Comparison of ENCODE assay signal across 3 cellular contexts in genomic region chr15:93341164-93341563, GRCh38.
TF ChIP-seq lines count a peak whose summit lies in the region.

No MANE protein-coding gene starts in this region.

TF ChIP-seq in SK-N-SH, 30 proteins besides CTCF, POLR2A, EP300 and RAD21 (continued from another document):
- TF ChIP-seq NFIC (IDR thresholded peaks at IDR 0.05; ENCODE audit: borderline replicate concordance): no peak
- no peak for TF ChIP-seq POLR2AphosphoS5 (IDR thresholded peaks at IDR 0.05; ENCODE audit: low read depth, low read length)
- no peak for TF ChIP-seq ELF1 (IDR thresholded peaks at IDR 0.05)
- TF ChIP-seq TAF1 (IDR thresholded peaks at IDR 0.05; ENCODE audit: borderline replicate concordance, low read depth, low read length): no peak
- TF ChIP-seq, protein P1, sequence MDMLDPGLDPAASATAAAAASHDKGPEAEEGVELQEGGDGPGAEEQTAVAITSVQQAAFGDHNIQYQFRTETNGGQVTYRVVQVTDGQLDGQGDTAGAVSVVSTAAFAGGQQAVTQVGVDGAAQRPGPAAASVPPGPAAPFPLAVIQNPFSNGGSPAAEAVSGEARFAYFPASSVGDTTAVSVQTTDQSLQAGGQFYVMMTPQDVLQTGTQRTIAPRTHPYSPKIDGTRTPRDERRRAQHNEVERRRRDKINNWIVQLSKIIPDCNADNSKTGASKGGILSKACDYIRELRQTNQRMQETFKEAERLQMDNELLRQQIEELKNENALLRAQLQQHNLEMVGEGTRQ (IDR thresholded peaks at IDR 0.05; ENCODE audit: borderline replicate concordance, low read depth, low read length): no peak
- TF ChIP-seq, protein P2, sequence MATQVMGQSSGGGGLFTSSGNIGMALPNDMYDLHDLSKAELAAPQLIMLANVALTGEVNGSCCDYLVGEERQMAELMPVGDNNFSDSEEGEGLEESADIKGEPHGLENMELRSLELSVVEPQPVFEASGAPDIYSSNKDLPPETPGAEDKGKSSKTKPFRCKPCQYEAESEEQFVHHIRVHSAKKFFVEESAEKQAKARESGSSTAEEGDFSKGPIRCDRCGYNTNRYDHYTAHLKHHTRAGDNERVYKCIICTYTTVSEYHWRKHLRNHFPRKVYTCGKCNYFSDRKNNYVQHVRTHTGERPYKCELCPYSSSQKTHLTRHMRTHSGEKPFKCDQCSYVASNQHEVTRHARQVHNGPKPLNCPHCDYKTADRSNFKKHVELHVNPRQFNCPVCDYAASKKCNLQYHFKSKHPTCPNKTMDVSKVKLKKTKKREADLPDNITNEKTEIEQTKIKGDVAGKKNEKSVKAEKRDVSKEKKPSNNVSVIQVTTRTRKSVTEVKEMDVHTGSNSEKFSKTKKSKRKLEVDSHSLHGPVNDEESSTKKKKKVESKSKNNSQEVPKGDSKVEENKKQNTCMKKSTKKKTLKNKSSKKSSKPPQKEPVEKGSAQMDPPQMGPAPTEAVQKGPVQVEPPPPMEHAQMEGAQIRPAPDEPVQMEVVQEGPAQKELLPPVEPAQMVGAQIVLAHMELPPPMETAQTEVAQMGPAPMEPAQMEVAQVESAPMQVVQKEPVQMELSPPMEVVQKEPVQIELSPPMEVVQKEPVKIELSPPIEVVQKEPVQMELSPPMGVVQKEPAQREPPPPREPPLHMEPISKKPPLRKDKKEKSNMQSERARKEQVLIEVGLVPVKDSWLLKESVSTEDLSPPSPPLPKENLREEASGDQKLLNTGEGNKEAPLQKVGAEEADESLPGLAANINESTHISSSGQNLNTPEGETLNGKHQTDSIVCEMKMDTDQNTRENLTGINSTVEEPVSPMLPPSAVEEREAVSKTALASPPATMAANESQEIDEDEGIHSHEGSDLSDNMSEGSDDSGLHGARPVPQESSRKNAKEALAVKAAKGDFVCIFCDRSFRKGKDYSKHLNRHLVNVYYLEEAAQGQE (IDR thresholded peaks at IDR 0.05; ENCODE audit: low read depth, low read length): no peak
- TF ChIP-seq RFX5 (IDR thresholded peaks at IDR 0.05; ENCODE audit: low read length): no peak
- no peak for TF ChIP-seq FOXM1 (IDR thresholded peaks at IDR 0.05; ENCODE audit: low read depth)
- no peak for TF ChIP-seq SIN3A (IDR thresholded peaks at IDR 0.05; ENCODE audit: borderline replicate concordance, low read depth, low read length)
- no peak for TF ChIP-seq SMC3 (IDR thresholded peaks at IDR 0.05; ENCODE audit: low read depth, low read length)

TF ChIP-seq in SK-N-SH treated with all-trans-retinoic acid at 6 μM for 48 hours, 23 proteins besides CTCF, POLR2A, EP300 and RAD21 (continued from another document):
- TF ChIP-seq, protein P3, sequence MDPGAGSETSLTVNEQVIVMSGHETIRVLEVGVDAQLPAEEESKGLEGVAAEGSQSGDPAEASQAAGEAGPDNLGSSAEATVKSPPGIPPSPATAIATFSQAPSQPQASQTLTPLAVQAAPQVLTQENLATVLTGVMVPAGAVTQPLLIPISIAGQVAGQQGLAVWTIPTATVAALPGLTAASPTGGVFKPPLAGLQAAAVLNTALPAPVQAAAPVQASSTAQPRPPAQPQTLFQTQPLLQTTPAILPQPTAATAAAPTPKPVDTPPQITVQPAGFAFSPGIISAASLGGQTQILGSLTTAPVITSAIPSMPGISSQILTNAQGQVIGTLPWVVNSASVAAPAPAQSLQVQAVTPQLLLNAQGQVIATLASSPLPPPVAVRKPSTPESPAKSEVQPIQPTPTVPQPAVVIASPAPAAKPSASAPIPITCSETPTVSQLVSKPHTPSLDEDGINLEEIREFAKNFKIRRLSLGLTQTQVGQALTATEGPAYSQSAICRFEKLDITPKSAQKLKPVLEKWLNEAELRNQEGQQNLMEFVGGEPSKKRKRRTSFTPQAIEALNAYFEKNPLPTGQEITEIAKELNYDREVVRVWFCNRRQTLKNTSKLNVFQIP (CRISPR knock-in tag; IDR thresholded peaks at IDR 0.05; ENCODE audit: borderline replicate concordance, low read depth): no peak
- TF ChIP-seq RARB (CRISPR knock-in tag; IDR thresholded peaks at IDR 0.05): no peak
- TF ChIP-seq BACH2 (CRISPR knock-in tag; IDR thresholded peaks at IDR 0.05; ENCODE audit: borderline replicate concordance): no peak
- TF ChIP-seq, protein P4, sequence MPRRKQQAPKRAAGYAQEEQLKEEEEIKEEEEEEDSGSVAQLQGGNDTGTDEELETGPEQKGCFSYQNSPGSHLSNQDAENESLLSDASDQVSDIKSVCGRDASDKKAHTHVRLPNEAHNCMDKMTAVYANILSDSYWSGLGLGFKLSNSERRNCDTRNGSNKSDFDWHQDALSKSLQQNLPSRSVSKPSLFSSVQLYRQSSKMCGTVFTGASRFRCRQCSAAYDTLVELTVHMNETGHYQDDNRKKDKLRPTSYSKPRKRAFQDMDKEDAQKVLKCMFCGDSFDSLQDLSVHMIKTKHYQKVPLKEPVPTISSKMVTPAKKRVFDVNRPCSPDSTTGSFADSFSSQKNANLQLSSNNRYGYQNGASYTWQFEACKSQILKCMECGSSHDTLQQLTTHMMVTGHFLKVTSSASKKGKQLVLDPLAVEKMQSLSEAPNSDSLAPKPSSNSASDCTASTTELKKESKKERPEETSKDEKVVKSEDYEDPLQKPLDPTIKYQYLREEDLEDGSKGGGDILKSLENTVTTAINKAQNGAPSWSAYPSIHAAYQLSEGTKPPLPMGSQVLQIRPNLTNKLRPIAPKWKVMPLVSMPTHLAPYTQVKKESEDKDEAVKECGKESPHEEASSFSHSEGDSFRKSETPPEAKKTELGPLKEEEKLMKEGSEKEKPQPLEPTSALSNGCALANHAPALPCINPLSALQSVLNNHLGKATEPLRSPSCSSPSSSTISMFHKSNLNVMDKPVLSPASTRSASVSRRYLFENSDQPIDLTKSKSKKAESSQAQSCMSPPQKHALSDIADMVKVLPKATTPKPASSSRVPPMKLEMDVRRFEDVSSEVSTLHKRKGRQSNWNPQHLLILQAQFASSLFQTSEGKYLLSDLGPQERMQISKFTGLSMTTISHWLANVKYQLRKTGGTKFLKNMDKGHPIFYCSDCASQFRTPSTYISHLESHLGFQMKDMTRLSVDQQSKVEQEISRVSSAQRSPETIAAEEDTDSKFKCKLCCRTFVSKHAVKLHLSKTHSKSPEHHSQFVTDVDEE (CRISPR knock-in tag; IDR thresholded peaks at IDR 0.05): no peak
- TF ChIP-seq ESRRG (CRISPR knock-in tag; IDR thresholded peaks at IDR 0.05): no peak

TF ChIP-seq in GM23338, 12 proteins besides CTCF, POLR2A, EP300 and RAD21 (continued from another document):
- TF ChIP-seq, protein P5, sequence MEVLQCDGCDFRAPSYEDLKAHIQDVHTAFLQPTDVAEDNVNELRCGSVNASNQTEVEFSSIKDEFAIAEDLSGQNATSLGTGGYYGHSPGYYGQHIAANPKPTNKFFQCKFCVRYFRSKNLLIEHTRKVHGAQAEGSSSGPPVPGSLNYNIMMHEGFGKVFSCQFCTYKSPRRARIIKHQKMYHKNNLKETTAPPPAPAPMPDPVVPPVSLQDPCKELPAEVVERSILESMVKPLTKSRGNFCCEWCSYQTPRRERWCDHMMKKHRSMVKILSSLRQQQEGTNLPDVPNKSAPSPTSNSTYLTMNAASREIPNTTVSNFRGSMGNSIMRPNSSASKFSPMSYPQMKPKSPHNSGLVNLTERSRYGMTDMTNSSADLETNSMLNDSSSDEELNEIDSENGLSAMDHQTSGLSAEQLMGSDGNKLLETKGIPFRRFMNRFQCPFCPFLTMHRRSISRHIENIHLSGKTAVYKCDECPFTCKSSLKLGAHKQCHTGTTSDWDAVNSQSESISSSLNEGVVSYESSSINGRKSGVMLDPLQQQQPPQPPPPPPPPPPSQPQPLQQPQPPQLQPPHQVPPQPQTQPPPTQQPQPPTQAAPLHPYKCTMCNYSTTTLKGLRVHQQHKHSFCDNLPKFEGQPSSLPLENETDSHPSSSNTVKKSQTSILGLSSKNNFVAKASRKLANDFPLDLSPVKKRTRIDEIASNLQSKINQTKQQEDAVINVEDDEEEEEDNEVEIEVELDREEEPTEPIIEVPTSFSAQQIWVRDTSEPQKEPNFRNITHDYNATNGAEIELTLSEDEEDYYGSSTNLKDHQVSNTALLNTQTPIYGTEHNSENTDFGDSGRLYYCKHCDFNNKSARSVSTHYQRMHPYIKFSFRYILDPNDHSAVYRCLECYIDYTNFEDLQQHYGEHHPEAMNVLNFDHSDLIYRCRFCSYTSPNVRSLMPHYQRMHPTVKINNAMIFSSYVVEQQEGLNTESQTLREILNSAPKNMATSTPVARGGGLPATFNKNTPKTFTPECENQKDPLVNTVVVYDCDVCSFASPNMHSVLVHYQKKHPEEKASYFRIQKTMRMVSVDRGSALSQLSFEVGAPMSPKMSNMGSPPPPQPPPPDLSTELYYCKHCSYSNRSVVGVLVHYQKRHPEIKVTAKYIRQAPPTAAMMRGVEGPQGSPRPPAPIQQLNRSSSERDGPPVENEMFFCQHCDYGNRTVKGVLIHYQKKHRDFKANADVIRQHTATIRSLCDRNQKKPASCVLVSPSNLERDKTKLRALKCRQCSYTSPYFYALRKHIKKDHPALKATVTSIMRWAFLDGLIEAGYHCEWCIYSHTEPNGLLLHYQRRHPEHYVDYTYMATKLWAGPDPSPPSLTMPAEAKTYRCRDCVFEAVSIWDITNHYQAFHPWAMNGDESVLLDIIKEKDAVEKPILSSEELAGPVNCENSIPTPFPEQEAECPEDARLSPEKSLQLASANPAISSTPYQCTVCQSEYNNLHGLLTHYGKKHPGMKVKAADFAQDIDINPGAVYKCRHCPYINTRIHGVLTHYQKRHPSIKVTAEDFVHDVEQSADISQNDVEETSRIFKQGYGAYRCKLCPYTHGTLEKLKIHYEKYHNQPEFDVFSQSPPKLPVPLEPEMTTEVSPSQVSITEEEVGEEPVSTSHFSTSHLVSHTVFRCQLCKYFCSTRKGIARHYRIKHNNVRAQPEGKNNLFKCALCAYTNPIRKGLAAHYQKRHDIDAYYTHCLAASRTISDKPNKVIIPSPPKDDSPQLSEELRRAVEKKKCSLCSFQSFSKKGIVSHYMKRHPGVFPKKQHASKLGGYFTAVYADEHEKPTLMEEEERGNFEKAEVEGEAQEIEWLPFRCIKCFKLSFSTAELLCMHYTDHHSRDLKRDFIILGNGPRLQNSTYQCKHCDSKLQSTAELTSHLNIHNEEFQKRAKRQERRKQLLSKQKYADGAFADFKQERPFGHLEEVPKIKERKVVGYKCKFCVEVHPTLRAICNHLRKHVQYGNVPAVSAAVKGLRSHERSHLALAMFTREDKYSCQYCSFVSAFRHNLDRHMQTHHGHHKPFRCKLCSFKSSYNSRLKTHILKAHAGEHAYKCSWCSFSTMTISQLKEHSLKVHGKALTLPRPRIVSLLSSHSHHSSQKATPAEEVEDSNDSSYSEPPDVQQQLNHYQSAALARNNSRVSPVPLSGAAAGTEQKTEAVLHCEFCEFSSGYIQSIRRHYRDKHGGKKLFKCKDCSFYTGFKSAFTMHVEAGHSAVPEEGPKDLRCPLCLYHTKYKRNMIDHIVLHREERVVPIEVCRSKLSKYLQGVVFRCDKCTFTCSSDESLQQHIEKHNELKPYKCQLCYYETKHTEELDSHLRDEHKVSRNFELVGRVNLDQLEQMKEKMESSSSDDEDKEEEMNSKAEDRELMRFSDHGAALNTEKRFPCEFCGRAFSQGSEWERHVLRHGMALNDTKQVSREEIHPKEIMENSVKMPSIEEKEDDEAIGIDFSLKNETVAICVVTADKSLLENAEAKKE (CRISPR knock-in tag; IDR thresholded peaks at IDR 0.05): no peak
- no peak for TF ChIP-seq ZNF114 (CRISPR knock-in tag; IDR thresholded peaks at IDR 0.05)
